In the genomic region with DNA sequence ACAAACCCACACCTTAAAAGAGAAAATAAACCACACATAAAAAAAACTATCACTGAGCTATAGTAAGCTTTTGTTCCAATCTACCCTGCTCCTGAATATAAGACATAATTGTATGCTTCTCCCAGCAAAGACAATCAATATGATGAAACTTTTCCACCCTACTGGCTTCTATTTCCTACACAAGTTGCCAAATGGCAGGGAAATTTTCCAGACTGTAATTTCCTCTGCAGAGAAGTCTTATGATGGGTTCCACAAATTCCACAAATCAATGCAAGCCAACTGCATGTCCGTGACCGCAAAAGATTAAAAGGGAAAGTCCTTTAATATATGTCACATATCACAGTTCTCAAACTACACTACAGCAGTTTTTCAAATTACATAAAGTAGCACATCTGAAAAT, we compare ENCODE assay signal across 10 cellular contexts.
A peak's percentile ranks its signal among the peaks of the same experiment; 100 is the strongest.
DNase-seq lines count a peak whose midpoint lies in the region; ATAC-seq and TF ChIP-seq lines count a peak whose summit lies in the region.
"Had no signal": no experiment of that assay in that cellular context is flagged by ENCODE, and none has a peak within 500 bp of the region (broad histone marks: within the 10 kb centered on the region; RNA-seq: fewer than 3 reads in every experiment).

No MANE protein-coding gene starts in this region.

- no peaks in the 10 kb centered on the region for H3K9me3 Mint-ChIP-seq in chondrocyte (ENCODE audit: low read depth)

- H3K36me3 Mint-ChIP-seq in chondrocyte (ENCODE audit: low read depth), result no peaks in the 10 kb centered on the region

- no peak overlapping the region for H4K8ac ChIP-seq in neuronal stem cell (ENCODE audit: low read depth, low read length)

- H3K36me3 ChIP-seq in neuronal stem cell (replicated peaks in 1 of 2; ENCODE audit: control insufficient read depth in 2 of 2, insufficient read depth in 2 of 2, low read length in 2 of 2), result no peaks in the 10 kb centered on the region

- H3K14ac ChIP-seq in neuronal stem cell (ENCODE audit: low read length), result no peak overlapping the region

- H2AFZ ChIP-seq in neuronal stem cell (ENCODE audit: low read length), result no peak overlapping the region

- no peak overlapping the region for H3K4me2 ChIP-seq in neuronal stem cell (ENCODE audit: insufficient read depth, low read length, poor library complexity, severe bottlenecking)

- H3K4me1 ChIP-seq in neuronal stem cell (ENCODE audit: control insufficient read depth in 2 of 2, insufficient read depth in 1 of 2, low read depth in 1 of 2, low read length in 2 of 2), result peaks cover 0 to 2% of the 10 kb centered on the region in 2 donors

- no peak for ATAC-seq in GM18519 (IDR thresholded peaks at IDR 0.05; ENCODE audit: low FRiP score, unreplicated experiment)

- TF ChIP-seq EP300 in Ishikawa (IDR thresholded peaks at IDR 0.05; ENCODE audit: borderline replicate concordance), result peak; percentile 74; the same call in 1 of the 2 replicates

- no peak overlapping the region for H3K27ac ChIP-seq in neuronal stem cell (replicated peaks; ENCODE audit: low read length)

- no peak for TF ChIP-seq RAD21 in Ishikawa (IDR thresholded peaks at IDR 0.05; ENCODE audit: low read depth)

- H2BK5ac ChIP-seq in neuronal stem cell (ENCODE audit: low read length), result no peak overlapping the region

- no peak overlapping the region for H3K4me3 Mint-ChIP-seq in chondrocyte (ENCODE audit: unreplicated experiment)

- no peaks in the 10 kb centered on the region for H3K79me1 ChIP-seq in neuronal stem cell (ENCODE audit: low read depth, low read length)

- H3K27me3 ChIP-seq in neuronal stem cell (ENCODE audit: control insufficient read depth in 3 of 3, insufficient read depth in 3 of 3, low read depth in 1 of 3, low read length in 3 of 3), result no peaks in the 10 kb centered on the region
- H3K27me3 ChIP-seq: right lobe of liver had no signal

- no peak overlapping the region for H3K23ac ChIP-seq in neuronal stem cell (ENCODE audit: low read depth, low read length, poor library complexity)

- TF ChIP-seq CTCF in chondrocyte (IDR thresholded peaks at IDR 0.05), result no peak

- H3K4ac ChIP-seq in neuronal stem cell (ENCODE audit: low read length), result no peak overlapping the region

- no peak overlapping the region for H4K91ac ChIP-seq in neuronal stem cell (ENCODE audit: low read depth, low read length, poor library complexity)

- H3K9ac ChIP-seq in neuronal stem cell (ENCODE audit: low read depth, low read length, poor library complexity), result no peak overlapping the region

- H3K9me3 ChIP-seq in neuronal stem cell (replicated peaks in 1 of 2; ENCODE audit: control insufficient read depth in 2 of 2, insufficient read depth in 1 of 2, low read depth in 1 of 2, low read length in 2 of 2), result no peaks in the 10 kb centered on the region
- H3K9me3 ChIP-seq: right lobe of liver had no signal

- no peak overlapping the region for H2BK15ac ChIP-seq in neuronal stem cell (ENCODE audit: low read length)

- H2BK120ac ChIP-seq in neuronal stem cell (ENCODE audit: low read depth, low read length), result no peak overlapping the region

- H2BK12ac ChIP-seq in neuronal stem cell (ENCODE audit: low read length), result no peak overlapping the region

- DNase-seq in chondrocyte (ENCODE audit: low spot score) (no peak), iris pigment epithelial cell (ENCODE audit: low read depth) (peak; percentile 5), stromal cell of bone marrow (ENCODE audit: low read depth) (peak; percentile 90), neuronal stem cell (ENCODE audit: low spot score) (no peak), KG1 (lab: John Stamatoyannopoulos, UW) (no peak)
- DNase-seq: amniotic stem cell, NCI-H2107, right lobe of liver had no signal

- H3K27me3 Mint-ChIP-seq in chondrocyte (ENCODE audit: low read depth), result no peaks in the 10 kb centered on the region

- no peak overlapping the region for H3K18ac ChIP-seq in neuronal stem cell (ENCODE audit: low read length)

- peak overlapping the region; percentile 71 for H3K27ac Mint-ChIP-seq in chondrocyte (ENCODE audit: unreplicated experiment)

- H3K4me1 Mint-ChIP-seq in chondrocyte (ENCODE audit: low read depth), result peaks cover 50% of the 10 kb centered on the region

- WGBS in neuronal stem cell (ENCODE audit: extremely low coverage in 2 of 2, insufficient read length in 2 of 2, insufficient replicate concordance in 1 of 2), 2 donors, result no CpG with 5 or more reads among the region's 2 CpGs

- H2AK5ac ChIP-seq in neuronal stem cell (ENCODE audit: low read depth, low read length), result no peak overlapping the region

- no peak overlapping the region for H3K4me3 ChIP-seq in neuronal stem cell (ENCODE audit: low read length in 2 of 2)
- H3K4me3 ChIP-seq: right lobe of liver had no signal

TF ChIP-seq in Ishikawa, 13 proteins besides CTCF, POLR2A, EP300 and RAD21:
- peak; percentile 41; the same call in 1 of the 2 replicates for TF ChIP-seq TEAD4 (IDR thresholded peaks at IDR 0.05)
- peak; percentile 58 for TF ChIP-seq FOXM1 (IDR thresholded peaks at IDR 0.05; ENCODE audit: borderline replicate concordance, low read depth)
- TF ChIP-seq ZBTB7A (IDR thresholded peaks at IDR 0.05; ENCODE audit: low read depth), result no peak
- peak; percentile 72 for TF ChIP-seq TCF12 (IDR thresholded peaks at IDR 0.05; ENCODE audit: low read depth)
- TF ChIP-seq, protein P1, sequence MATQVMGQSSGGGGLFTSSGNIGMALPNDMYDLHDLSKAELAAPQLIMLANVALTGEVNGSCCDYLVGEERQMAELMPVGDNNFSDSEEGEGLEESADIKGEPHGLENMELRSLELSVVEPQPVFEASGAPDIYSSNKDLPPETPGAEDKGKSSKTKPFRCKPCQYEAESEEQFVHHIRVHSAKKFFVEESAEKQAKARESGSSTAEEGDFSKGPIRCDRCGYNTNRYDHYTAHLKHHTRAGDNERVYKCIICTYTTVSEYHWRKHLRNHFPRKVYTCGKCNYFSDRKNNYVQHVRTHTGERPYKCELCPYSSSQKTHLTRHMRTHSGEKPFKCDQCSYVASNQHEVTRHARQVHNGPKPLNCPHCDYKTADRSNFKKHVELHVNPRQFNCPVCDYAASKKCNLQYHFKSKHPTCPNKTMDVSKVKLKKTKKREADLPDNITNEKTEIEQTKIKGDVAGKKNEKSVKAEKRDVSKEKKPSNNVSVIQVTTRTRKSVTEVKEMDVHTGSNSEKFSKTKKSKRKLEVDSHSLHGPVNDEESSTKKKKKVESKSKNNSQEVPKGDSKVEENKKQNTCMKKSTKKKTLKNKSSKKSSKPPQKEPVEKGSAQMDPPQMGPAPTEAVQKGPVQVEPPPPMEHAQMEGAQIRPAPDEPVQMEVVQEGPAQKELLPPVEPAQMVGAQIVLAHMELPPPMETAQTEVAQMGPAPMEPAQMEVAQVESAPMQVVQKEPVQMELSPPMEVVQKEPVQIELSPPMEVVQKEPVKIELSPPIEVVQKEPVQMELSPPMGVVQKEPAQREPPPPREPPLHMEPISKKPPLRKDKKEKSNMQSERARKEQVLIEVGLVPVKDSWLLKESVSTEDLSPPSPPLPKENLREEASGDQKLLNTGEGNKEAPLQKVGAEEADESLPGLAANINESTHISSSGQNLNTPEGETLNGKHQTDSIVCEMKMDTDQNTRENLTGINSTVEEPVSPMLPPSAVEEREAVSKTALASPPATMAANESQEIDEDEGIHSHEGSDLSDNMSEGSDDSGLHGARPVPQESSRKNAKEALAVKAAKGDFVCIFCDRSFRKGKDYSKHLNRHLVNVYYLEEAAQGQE (IDR thresholded peaks at IDR 0.05; ENCODE audit: low read depth), result peak; percentile 11; the same call in 1 of the 2 replicates
- no peak for TF ChIP-seq EGR1 (IDR thresholded peaks at IDR 0.05)
- TF ChIP-seq CEBPB (IDR thresholded peaks at IDR 0.05), result peak; percentile 57
- TF ChIP-seq, protein P2, sequence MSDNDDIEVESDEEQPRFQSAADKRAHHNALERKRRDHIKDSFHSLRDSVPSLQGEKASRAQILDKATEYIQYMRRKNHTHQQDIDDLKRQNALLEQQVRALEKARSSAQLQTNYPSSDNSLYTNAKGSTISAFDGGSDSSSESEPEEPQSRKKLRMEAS (IDR thresholded peaks at IDR 0.05), result no peak
- TF ChIP-seq NFIC (IDR thresholded peaks at IDR 0.05), result peak; percentile 77
- TF ChIP-seq CREB1 (IDR thresholded peaks at IDR 0.05; ENCODE audit: low read depth), result no peak

Comparison
In these comparisons a context has a peak if more than half of its experiments do, and no peak if none do; other contexts are left out.
1. DNase-seq: peak in iris pigment epithelial cell (single experiment) and stromal cell of bone marrow (single experiment); none in chondrocyte (single experiment), neuronal stem cell (single experiment) and KG1 (single experiment).